ENCODE assay signal across 12 cellular contexts in the genomic region with DNA sequence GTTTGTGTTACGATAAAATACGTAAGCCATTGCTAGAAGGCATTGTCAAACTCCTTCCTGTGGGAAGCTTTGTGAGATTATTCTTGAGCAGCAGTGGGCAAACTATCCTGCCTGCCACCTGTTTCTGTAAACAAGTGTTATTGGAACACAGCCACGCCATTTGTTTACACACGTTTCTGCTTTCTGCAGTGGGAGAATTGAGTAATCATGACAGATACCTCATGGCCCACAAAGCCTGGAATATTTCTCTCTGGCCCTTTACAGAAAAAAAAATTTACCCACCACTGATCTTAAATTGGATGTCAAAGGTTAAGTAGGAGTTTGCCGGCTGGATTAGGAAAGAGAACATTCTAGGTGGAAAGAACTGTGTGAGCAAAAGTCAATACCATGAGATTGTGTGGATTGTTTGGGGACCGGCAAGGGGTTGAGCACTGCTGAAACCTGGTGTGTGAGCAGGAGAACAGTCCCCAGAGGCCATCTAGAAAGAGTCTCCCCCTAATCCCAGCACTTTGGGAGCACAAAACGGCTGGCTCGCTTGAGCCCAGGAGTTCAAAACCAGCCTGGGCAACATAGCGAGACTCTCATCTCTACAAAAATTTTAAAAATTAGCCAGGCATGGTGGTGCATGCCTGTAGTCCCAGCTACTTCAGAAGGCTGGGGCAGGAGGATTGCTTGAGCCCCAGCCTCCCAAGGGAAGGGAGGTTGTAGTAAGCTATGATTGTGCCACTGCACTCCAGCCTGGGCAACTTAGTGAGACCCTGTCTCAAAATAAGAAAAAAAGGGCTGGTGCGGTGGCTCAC. TPM values are rescaled to one million over a fixed set of nuclear protein-coding genes. Genes with fewer than 3 reads are reported as not detected.
A peak's percentile ranks its signal among the peaks of the same experiment; 100 is the strongest.
DNase-seq lines count a peak whose midpoint lies in the region; ATAC-seq, FAIRE-seq and TF ChIP-seq lines count a peak whose summit lies in the region.
"Had no signal": no experiment of that assay in that cellular context is flagged by ENCODE, and none has a peak within 500 bp of the region (broad histone marks: within the 10 kb centered on the region; RNA-seq: fewer than 3 reads in every experiment).

No MANE protein-coding gene starts in this region.

- no peak for ATAC-seq in HG03280 (IDR thresholded peaks at IDR 0.05; ENCODE audit: unreplicated experiment)

- H4K8ac ChIP-seq in mesenchymal stem cell (ENCODE audit: low read length) = no peak overlapping the region

- H3K79me2 ChIP-seq in OCI-LY7 (ENCODE audit: insufficient read depth, low read depth, low read length) = no peaks in the 10 kb centered on the region

- H3K23ac ChIP-seq in mesenchymal stem cell (ENCODE audit: low read length in 2 of 2) = no peak overlapping the region

- CTCF ChIA-PET in Calu3 (lab: Charles Lee) (no interaction called here), OCI-LY7 (lab: Charles Lee; ENCODE audit: unreplicated experiment) (interaction anchor here (0.5 kb wide), 1 partner anchor 88 kb away, joined by 3 read pairs; no protein-coding TSS in a partner anchor)

- H2BK120ac ChIP-seq in mesenchymal stem cell (ENCODE audit: low read depth, low read length) = no peak overlapping the region

- H3K36me3 Mint-ChIP-seq in Calu3 (ENCODE audit: insufficient read depth, unreplicated experiment) = no peaks in the 10 kb centered on the region

- no peaks in the 10 kb centered on the region for H3K9me2 ChIP-seq in OCI-LY7 (ENCODE audit: insufficient read depth, low read length)

- H2AFZ ChIP-seq in mesenchymal stem cell (ENCODE audit: low read depth, low read length) = no peak overlapping the region
- no peak overlapping the region for H2AFZ ChIP-seq in OCI-LY7 (ENCODE audit: low read length)

- H3K9me3 ChIP-seq in MG63 (no peaks in the 10 kb centered on the region), mesenchymal stem cell (ENCODE audit: control insufficient read depth, low read length) (no peaks in the 10 kb centered on the region), OCI-LY7 (ENCODE audit: low read length) (no peaks in the 10 kb centered on the region)

- H2BK15ac ChIP-seq in mesenchymal stem cell (ENCODE audit: low read depth, poor library complexity, severe bottlenecking) = no peak overlapping the region

- H3K18ac ChIP-seq in mesenchymal stem cell (ENCODE audit: low read depth in 1 of 2, low read length in 2 of 2) = no peak overlapping the region

- H3K14ac ChIP-seq in mesenchymal stem cell (ENCODE audit: low read length in 2 of 2) = no peak overlapping the region

- H2BK12ac ChIP-seq in mesenchymal stem cell (ENCODE audit: low read length in 2 of 2) = peak overlapping the region in 1 of 2 experiments; percentile 28

- H3K27me3 Mint-ChIP-seq in Calu3 (ENCODE audit: unreplicated experiment) = no peaks in the 10 kb centered on the region

- H3K4ac ChIP-seq in mesenchymal stem cell (ENCODE audit: low read depth in 1 of 2, low read length in 2 of 2) = peak overlapping the region in 1 of 2 experiments; percentile 38

- WGBS in mesenchymal stem cell = 57% methylated on average over 10 of the region's 10 CpGs

- H3K4me2 ChIP-seq in mesenchymal stem cell (ENCODE audit: low read length, poor library complexity, severe bottlenecking) (no peak overlapping the region), OCI-LY7 (ENCODE audit: low read length) (no peak overlapping the region)

- POLR2A ChIA-PET in OCI-LY7 (lab: Charles Lee) = no interaction called here

- intact Hi-C loops in Calu3 (cut with micrococcal nuclease; ENCODE audit: unreplicated experiment) (no loop called here), OCI-LY7 (cut with micrococcal nuclease; ENCODE audit: unreplicated experiment) (no loop called here)

- H4K20me1 ChIP-seq in OCI-LY7 (ENCODE audit: insufficient read depth, low read length) = no peaks in the 10 kb centered on the region

- H3K4me1 ChIP-seq in mesenchymal stem cell (ENCODE audit: control insufficient read depth, insufficient read depth, low read depth, low read length) (peaks cover 3% of the 10 kb centered on the region), OCI-LY7 (ENCODE audit: insufficient read depth, low read length, poor library complexity, severe bottlenecking) (peaks cover 3% of the 10 kb centered on the region)

- no peak overlapping the region for H3K9ac ChIP-seq in mesenchymal stem cell (ENCODE audit: low read length)

- no peak overlapping the region for H4K91ac ChIP-seq in mesenchymal stem cell (ENCODE audit: low read length)

- no peaks in the 10 kb centered on the region for H3K79me1 ChIP-seq in mesenchymal stem cell (replicated peaks; ENCODE audit: low read length, poor library complexity, severe bottlenecking)

- no peaks in the 10 kb centered on the region for H3K27me3 ChIP-seq in MG63
- H3K27me3 ChIP-seq in bronchial epithelial cell (ENCODE audit: control insufficient read depth, insufficient read depth, low read length) = peaks cover 1% of the 10 kb centered on the region
- H3K27me3 ChIP-seq in mesenchymal stem cell (ENCODE audit: control insufficient read depth in 1 of 2, insufficient read depth in 1 of 2, low read length in 2 of 2) = no peaks in the 10 kb centered on the region

- H3K27ac ChIP-seq in mesenchymal stem cell (ENCODE audit: low read length, poor library complexity, severe bottlenecking) = no peak overlapping the region
- no peak overlapping the region for H3K27ac ChIP-seq in OCI-LY7 (ENCODE audit: low read depth, low read length, poor library complexity, severe bottlenecking)

- H3K9me3 Mint-ChIP-seq in Calu3 (ENCODE audit: low read depth, unreplicated experiment) = no peaks in the 10 kb centered on the region

- no peak overlapping the region for H3K4me3 Mint-ChIP-seq in Calu3 (ENCODE audit: low read depth, unreplicated experiment)

- H3K27ac Mint-ChIP-seq in Calu3 (ENCODE audit: unreplicated experiment) = no peak overlapping the region

- H3K36me3 ChIP-seq in MG63 = no peaks in the 10 kb centered on the region
- H3K36me3 ChIP-seq in bronchial epithelial cell (ENCODE audit: control insufficient read depth, insufficient read depth, low read length) = no peaks in the 10 kb centered on the region
- no peaks in the 10 kb centered on the region for H3K36me3 ChIP-seq in mesenchymal stem cell (ENCODE audit: control insufficient read depth in 1 of 2, insufficient read depth in 2 of 2, low read depth in 1 of 2, low read length in 2 of 2)
- H3K36me3 ChIP-seq in OCI-LY7 (ENCODE audit: insufficient read depth, low read length) = no peaks in the 10 kb centered on the region

- DNase-seq in AG10803 (ENCODE audit: low read depth) (peak; percentile 46), MG63 (peak; percentile 47), bronchial epithelial cell (ENCODE audit: low read depth) (peak; percentile 77), mesenchymal stem cell (peak; percentile 92), Calu3 (no peak), OCI-LY7 (ENCODE audit: low spot score) (no peak)
- no peak for DNase-seq in activated naive CD4-positive, alpha-beta T cell (lab: John Stamatoyannopoulos, UW)
- DNase-seq: effector CD8-positive, alpha-beta T cell; hypothalamus; SIG-M5 had no signal

- TF ChIP-seq CTCF in AG10803 (conservative IDR thresholded peaks at IDR 0.05; ENCODE audit: low read length) = no peak
- TF ChIP-seq CTCF in bronchial epithelial cell (IDR thresholded peaks at IDR 0.05; ENCODE audit: insufficient read depth, low read length, severe bottlenecking) = no peak
- TF ChIP-seq CTCF in Calu3 (IDR thresholded peaks at IDR 0.05; ENCODE audit: unreplicated experiment) = no peak
- TF ChIP-seq CTCF in OCI-LY7 (conservative IDR thresholded peaks at IDR 0.05; ENCODE audit: low read length) = no peak

- FAIRE-seq in bronchial epithelial cell (lab: Jason Lieb, UNC) = peak; percentile 50
- FAIRE-seq: HTR-8/SVneo had no signal

- no peak overlapping the region for H2BK5ac ChIP-seq in mesenchymal stem cell (ENCODE audit: low read depth, low read length, poor library complexity, severe bottlenecking)

- no peak overlapping the region for H2AK5ac ChIP-seq in mesenchymal stem cell (ENCODE audit: low read length, severe bottlenecking)

- H3K4me1 Mint-ChIP-seq in Calu3 (ENCODE audit: low read depth, unreplicated experiment) = peaks cover 28% of the 10 kb centered on the region

- BruUV-seq in Calu3 (replicated peaks; lab: Mats Ljungman, UMichigan) (no TSS peak), OCI-LY7 (replicated peaks; lab: Mats Ljungman, UMichigan) (no TSS peak)

- no peak overlapping the region for H3K4me3 ChIP-seq in AG10803 (ENCODE audit: low read length)
- H3K4me3 ChIP-seq in MG63 = no peak overlapping the region
- no peak overlapping the region for H3K4me3 ChIP-seq in bronchial epithelial cell (ENCODE audit: low read depth, low read length)
- no peak overlapping the region for H3K4me3 ChIP-seq in mesenchymal stem cell (ENCODE audit: insufficient read depth in 1 of 2, low read depth in 1 of 2, low read length in 2 of 2)
- H3K4me3 ChIP-seq in OCI-LY7 (ENCODE audit: low read depth, low read length, poor library complexity, severe bottlenecking) = no peak overlapping the region

RNA-seq across cellular contexts. Expression of gene PLA2G6, which starts 6.0 kb away (rescaled TPM):
- total RNA-seq in MG63 (2014; rRNA removed; shearing (Covaris generic); ENCODE audit: low replicate concordance) = 2.7 and 3.1 TPM in 2 replicates
- total RNA-seq in bronchial epithelial cell (7.9 and 9.6 TPM in 2 replicates), Calu3 (2022) (43.5 and 44.0 TPM in 2 replicates), OCI-LY7 (2022) (83.9 and 106 TPM in 2 replicates)
- 3.7 TPM for polyA plus RNA-seq in mesenchymal stem cell (2013, experiment 1 of 2)
- 4.4 TPM for polyA plus RNA-seq in mesenchymal stem cell (2013, experiment 2 of 2)
- total RNA-seq in OCI-LY7 (2014; rRNA removed; shearing (Covaris generic)) = 23.3 and 33.9 TPM in 2 replicates

RNA-seq across cellular contexts. Expression of gene MAFF, which starts 14.2 kb away (rescaled TPM):
- total RNA-seq in MG63 (2014; rRNA removed; shearing (Covaris generic); ENCODE audit: low replicate concordance) = 15.8 and 22.0 TPM in 2 replicates
- 15.5 and 25.0 TPM in 2 replicates for total RNA-seq in bronchial epithelial cell
- 9.1 TPM for polyA plus RNA-seq in mesenchymal stem cell (2013, experiment 1 of 2)
- 8.8 TPM for polyA plus RNA-seq in mesenchymal stem cell (2013, experiment 2 of 2)
- 62.4 and 64.8 TPM in 2 replicates for total RNA-seq in Calu3 (2022)
- total RNA-seq in OCI-LY7 (2014; rRNA removed; shearing (Covaris generic)) = 3.8 and 5.7 TPM in 2 replicates
- total RNA-seq in OCI-LY7 (2022) = 3.4 and 5.3 TPM in 2 replicates

Comparison
In these comparisons a context has a peak if more than half of its experiments do, and no peak if none do; other contexts are left out.
1. DNase-seq: peak in AG10803 (single experiment), MG63 (single experiment), bronchial epithelial cell (single experiment) and mesenchymal stem cell (single experiment); none in activated naive CD4-positive, alpha-beta T cell (0 of 4), Calu3 (single experiment) and OCI-LY7 (single experiment).